Comparison of ENCODE assay signal across 8 cellular contexts in the genomic region with DNA sequence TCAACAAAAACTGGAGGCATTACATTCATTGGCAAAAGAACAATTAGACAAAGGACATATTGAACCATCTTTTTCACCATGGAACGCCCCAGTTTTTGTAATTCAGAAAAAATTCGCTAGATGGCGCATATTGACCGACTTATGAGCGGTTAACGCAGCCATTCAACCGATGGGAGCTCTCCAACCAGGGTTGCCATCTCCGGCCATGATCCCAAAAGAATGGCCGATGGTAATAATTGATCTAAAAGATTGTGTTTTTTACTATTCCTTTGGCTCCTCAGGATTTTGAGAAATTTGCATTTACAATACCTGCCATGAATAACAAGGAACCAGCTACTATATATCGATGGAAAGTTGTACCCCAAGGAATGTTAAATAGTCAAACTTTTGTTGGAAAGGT. TPM values are rescaled to one million over a fixed set of nuclear protein-coding genes. Genes with fewer than 3 reads are reported as not detected.
DNase-seq lines count a peak whose midpoint lies in the region; ATAC-seq and TF ChIP-seq lines count a peak whose summit lies in the region.

No MANE protein-coding gene starts in this region.

- H3K4me1 ChIP-seq in right atrium auricular region: peaks cover 0 to 24% of the 10 kb centered on the region in 2 donors
- peaks cover 8% of the 10 kb centered on the region in 2 donors for H3K4me1 ChIP-seq in gastrocnemius medialis

- in situ Hi-C loops in gastrocnemius medialis (cut with MboI; ENCODE audit: low sequenced_read_pairs in 4 of 4): no loop called here

- no peak for TF ChIP-seq POLR2A in gastrocnemius medialis (IDR thresholded peaks at IDR 0.05)

- H3K9me3 ChIP-seq in SK-N-MC (ENCODE audit: low read depth, low read length): no peaks in the 10 kb centered on the region
- H3K9me3 ChIP-seq in right atrium auricular region: no peaks in the 10 kb centered on the region
- H3K9me3 ChIP-seq in gastrocnemius medialis: no peaks in the 10 kb centered on the region

- TF ChIP-seq CTCF in right atrium auricular region (IDR thresholded peaks at IDR 0.05): peak; percentile 76 to 86
- TF ChIP-seq CTCF in gastrocnemius medialis (IDR thresholded peaks at IDR 0.05 in 4 of 5, conservative IDR thresholded peaks at IDR 0.05 in 1 of 5): peak; percentile 55 to 78 (median 73)

- no peak overlapping the region for H3K9ac ChIP-seq in SK-N-MC (ENCODE audit: insufficient read length)

- H3K27ac ChIP-seq in SK-N-MC (no peak overlapping the region), right atrium auricular region (no peak overlapping the region), gastrocnemius medialis (no peak overlapping the region)

- DNase-seq in Daoy (ENCODE audit: low read depth): peak; percentile 47
- DNase-seq in LoVo (ENCODE audit: low spot score): peak; percentile 79
- no peak for DNase-seq in SK-N-MC (ENCODE audit: low read depth, low spot score)
- peak in 30 of 58 donors; percentile 3 to 79 (median 38) for DNase-seq in anterior cingulate cortex (lab: John Stamatoyannopoulos, UW)
- DNase-seq in right atrium auricular region (ENCODE audit: low spot score): peak; percentile 68
- DNase-seq in gastrocnemius medialis: peak in 1 of 2 donors; percentile 25

- intact Hi-C loops in gastrocnemius medialis (cut with DNase I; ENCODE audit: low total_unique reads): loop anchor here (2.0 to 5.0 kb wide), 2 partner anchors 19 to 57 kb away; a partner anchor contains a TSS

- H3K4me3 ChIP-seq in SK-N-MC: peak overlapping the region; percentile 45; the same call in 1 of the 2 replicates
- H3K4me3 ChIP-seq in right atrium auricular region: no peak overlapping the region
- H3K4me3 ChIP-seq in gastrocnemius medialis: no peak overlapping the region

- ATAC-seq in gastrocnemius medialis: peak in 1 of 2 donors; percentile 73
- no peak for ATAC-seq in HG03354 (IDR thresholded peaks at IDR 0.05; ENCODE audit: poor library complexity, severe bottlenecking, unreplicated experiment)
- no peak for ATAC-seq in HG03432 (IDR thresholded peaks at IDR 0.05; ENCODE audit: unreplicated experiment)

- peaks cover 20 to 24% of the 10 kb centered on the region in 2 donors for H3K27me3 ChIP-seq in right atrium auricular region
- H3K27me3 ChIP-seq in gastrocnemius medialis: peaks cover 44 to 63% (median 50%) of the 10 kb centered on the region in 3 donors

- no peaks in the 10 kb centered on the region for H3K36me3 ChIP-seq in SK-N-MC (ENCODE audit: insufficient read depth, low read length)
- H3K36me3 ChIP-seq in right atrium auricular region: no peaks in the 10 kb centered on the region
- H3K36me3 ChIP-seq in gastrocnemius medialis: no peaks in the 10 kb centered on the region

RNA-seq across cellular contexts. Expression of a gene that starts 21.4 kb away (rescaled TPM):
- not detected in 2 replicates for total RNA-seq in Daoy (2014; rRNA removed; shearing (Covaris generic))
- total RNA-seq in right atrium auricular region (1 to 10 TPM; 1.2 to 1.8 TPM), gastrocnemius medialis (1 to 10 TPM in 1 of 4 donors, under 1 TPM in 3; 0.15 to 1.0 (median 0.69) TPM)

RNA-seq across cellular contexts. Expression of a gene that starts 27.2 kb away (rescaled TPM):
- not detected in 2 replicates for total RNA-seq in Daoy (2014; rRNA removed; shearing (Covaris generic))
- total RNA-seq in right atrium auricular region: under 1 TPM in 1 of 2 donors, not detected in 1; 0.43 TPM
- total RNA-seq in gastrocnemius medialis: not detected

RNA-seq across cellular contexts. Expression of a gene that starts 57.9 kb away (rescaled TPM):
- total RNA-seq in Daoy (2014; rRNA removed; shearing (Covaris generic)): under 0.01 TPM in 1 of 2 replicates, not detected in the other
- total RNA-seq in right atrium auricular region (not detected), gastrocnemius medialis (not detected)

RNA-seq across cellular contexts. Expression of a gene that starts 58.0 kb away (rescaled TPM):
- 0.03 TPM in 1 of 2 replicates, not detected in the other for total RNA-seq in Daoy (2014; rRNA removed; shearing (Covaris generic))
- total RNA-seq in right atrium auricular region (under 1 TPM in 1 of 2 donors, not detected in 1; 0.20 TPM), gastrocnemius medialis (not detected)
